Comparison of ENCODE assay signal across 1 cellular context in the genomic region with DNA sequence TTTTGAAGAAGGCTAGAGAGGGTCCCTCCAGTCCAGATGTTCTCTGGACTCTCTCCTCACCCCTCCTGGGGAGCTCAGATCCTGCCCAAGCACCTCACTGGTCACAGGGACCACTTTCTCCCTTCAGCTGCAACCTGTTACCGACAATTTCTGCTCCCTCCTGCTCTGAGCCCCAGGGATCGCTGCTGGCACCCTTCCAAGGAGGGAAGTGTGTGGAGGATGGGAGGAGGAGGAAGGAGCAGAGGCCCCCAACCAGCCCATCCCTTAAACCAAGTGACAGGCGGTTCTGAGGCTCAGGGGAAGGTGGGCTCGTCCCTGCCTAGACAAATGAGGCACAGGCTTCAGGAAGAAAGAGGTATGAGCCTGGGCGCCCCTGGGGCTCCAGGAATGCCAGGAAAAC.
TF ChIP-seq lines count a peak whose summit lies in the region.

No MANE protein-coding gene starts in this region.

TF ChIP-seq in HepG2, 621 proteins besides CTCF, POLR2A, EP300 and RAD21:
- TF ChIP-seq EZH2 (conservative IDR thresholded peaks at IDR 0.05; ENCODE audit: low read depth, low read length) (0 out of 2 replicates have a peak, but pooled peaks have one; percentile 3), ZNF549 (CRISPR knock-in tag; IDR thresholded peaks at IDR 0.05) (no peak)
TF ChIP-seq in HepG2: peak in this region for 1.
